In the genomic region with DNA sequence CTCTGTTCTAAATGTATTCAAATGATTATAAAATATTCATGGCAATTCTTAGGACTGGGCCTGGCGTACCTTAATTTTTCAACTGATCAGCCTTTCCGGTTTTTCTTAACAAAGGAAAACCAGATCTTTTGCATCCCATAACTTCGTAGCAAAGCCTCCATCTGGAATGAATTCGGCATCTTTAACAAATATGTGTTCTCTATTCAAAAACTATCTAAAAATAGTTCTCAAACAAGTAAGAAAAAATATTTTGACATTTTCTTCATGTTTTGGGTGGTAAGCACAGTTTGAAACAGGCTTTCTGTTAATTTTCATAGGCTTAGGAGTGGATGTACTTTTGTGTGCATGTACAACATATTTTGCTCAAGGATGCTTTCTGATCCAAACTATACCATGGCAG, we compare ENCODE assay signal across 10 cellular contexts. TPM values are rescaled to one million over a fixed set of nuclear protein-coding genes. Genes with fewer than 3 reads are reported as not detected.
DNase-seq lines count a peak whose midpoint lies in the region; ATAC-seq and TF ChIP-seq lines count a peak whose summit lies in the region.
"Had no signal": no experiment of that assay in that cellular context is flagged by ENCODE, and none has a peak within 500 bp of the region (broad histone marks: within the 10 kb centered on the region; RNA-seq: fewer than 3 reads in every experiment).

No MANE protein-coding gene starts in this region.

- peak overlapping the region; percentile 95 for H3K4me2 ChIP-seq in GM23248 (ENCODE audit: unreplicated experiment)

- peak overlapping the region; percentile 91 for H3K27ac ChIP-seq in GM23248
- peak overlapping the region; percentile 74 for H3K27ac ChIP-seq in skeletal muscle tissue (ENCODE audit: low read depth, low read length)

- H2AFZ ChIP-seq in GM23248: peak overlapping the region; percentile 43

- DNase-seq in GM23248 (peak; percentile 55), astrocyte of the spinal cord (ENCODE audit: low read depth, low spot score) (no peak), glutamatergic neuron (no peak), LoVo (ENCODE audit: low spot score) (no peak), pons (ENCODE audit: low spot score) (no peak)
- DNase-seq in stimulated activated naive CD8-positive, alpha-beta T cell treated with anti-CD3 and anti-CD28 coated beads, Interleukin-15, amount 100 ng/mL, for 72 hours: no peak
- DNase-seq in activated CD8-positive, alpha-beta memory T cell treated with anti-CD3 and anti-CD28 coated beads, Interleukin-2, amount 50 U/mL, for 48 hours: no peak
- DNase-seq: activated B cell treated with CpG ODN at 0.5 μM for 24 hours; activated naive CD4-positive, alpha-beta T cell treated with anti-CD3 and anti-CD28 coated beads, Interleukin-2, amount 10 ng/mL, durations not matched to agents 7 days and 5 days had no signal

- H3K27me3 Mint-ChIP-seq in glutamatergic neuron (ENCODE audit: unreplicated experiment): peaks cover 4% of the 10 kb centered on the region
- no peaks in the 10 kb centered on the region for H3K27me3 Mint-ChIP-seq in stimulated activated naive CD8-positive, alpha-beta T cell treated with anti-CD3 and anti-CD28 coated beads, Interleukin-15, amount 100 ng/mL, for 72 hours
- H3K27me3 Mint-ChIP-seq: activated B cell treated with CpG ODN at 0.5 μM for 24 hours; activated naive CD4-positive, alpha-beta T cell treated with anti-CD3 and anti-CD28 coated beads, Interleukin-2, amount 10 ng/mL, durations not matched to agents 7 days and 5 days had no signal

- no peak for ATAC-seq in stimulated activated naive CD8-positive, alpha-beta T cell treated with anti-CD3 and anti-CD28 coated beads, Interleukin-15, amount 100 ng/mL, for 72 hours

- H3K36me3 ChIP-seq in GM23248 (ENCODE audit: low read depth) (no peaks in the 10 kb centered on the region), skeletal muscle tissue (ENCODE audit: control insufficient read depth in 3 of 3, insufficient read depth in 3 of 3, low read length in 3 of 3) (no peaks in the 10 kb centered on the region)

- H3K9ac ChIP-seq in GM23248 (peak overlapping the region; percentile 77), skeletal muscle tissue (ENCODE audit: low read depth in 1 of 3, low read length in 3 of 3) (peak overlapping the region; percentile 55 to 62 (median 61))

- H3K4me3 ChIP-seq in GM23248 (peak overlapping the region; percentile 67), astrocyte of the spinal cord (ENCODE audit: low read depth, low read length) (peak overlapping the region; percentile 26), skeletal muscle tissue (ENCODE audit: low read length in 3 of 3) (peak overlapping the region; percentile 37 to 57 (median 56))

- no peaks in the 10 kb centered on the region for H3K9me3 Mint-ChIP-seq in glutamatergic neuron (ENCODE audit: unreplicated experiment)
- no peaks in the 10 kb centered on the region for H3K9me3 Mint-ChIP-seq in stimulated activated naive CD8-positive, alpha-beta T cell treated with anti-CD3 and anti-CD28 coated beads, Interleukin-15, amount 100 ng/mL, for 72 hours
- H3K9me3 Mint-ChIP-seq: activated naive CD4-positive, alpha-beta T cell treated with anti-CD3 and anti-CD28 coated beads, Interleukin-2, amount 10 ng/mL, durations not matched to agents 7 days and 5 days had no signal

- no peaks in the 10 kb centered on the region for H4K20me1 ChIP-seq in GM23248 (ENCODE audit: insufficient read depth)

- H3K27ac Mint-ChIP-seq in glutamatergic neuron (ENCODE audit: unreplicated experiment): peak overlapping the region; percentile 15
- no peak overlapping the region for H3K27ac Mint-ChIP-seq in stimulated activated naive CD8-positive, alpha-beta T cell treated with anti-CD3 and anti-CD28 coated beads, Interleukin-15, amount 100 ng/mL, for 72 hours
- H3K27ac Mint-ChIP-seq: activated B cell treated with CpG ODN at 0.5 μM for 24 hours; activated naive CD4-positive, alpha-beta T cell treated with anti-CD3 and anti-CD28 coated beads, Interleukin-2, amount 10 ng/mL, durations not matched to agents 7 days and 5 days had no signal

- H3K9me3 ChIP-seq in GM23248 (ENCODE audit: low read depth) (no peaks in the 10 kb centered on the region), skeletal muscle tissue (ENCODE audit: control insufficient read depth in 3 of 3, low read length in 3 of 3) (no peaks in the 10 kb centered on the region)

- H3K4me1 ChIP-seq in GM23248 (ENCODE audit: insufficient read depth) (peaks cover 88% of the 10 kb centered on the region), skeletal muscle tissue (ENCODE audit: control insufficient read depth in 3 of 3, insufficient read depth in 3 of 3, low read length in 3 of 3) (peaks cover 10 to 35% (median 31%) of the 10 kb centered on the region in 3 donors)

- TF ChIP-seq CTCF in astrocyte of the spinal cord (IDR thresholded peaks at IDR 0.05; ENCODE audit: low read depth, low read length) (no peak), glutamatergic neuron (IDR thresholded peaks at IDR 0.05; ENCODE audit: partially characterized antibody, unreplicated experiment) (no peak)

- in situ Hi-C loops in GM23248 (cut with MboI): no loop called here
- in situ Hi-C loops in astrocyte of the spinal cord (cut with HindIII; ENCODE audit: low sequenced_read_pairs): no loop called here

- peaks cover 28% of the 10 kb centered on the region for H3K4me1 Mint-ChIP-seq in glutamatergic neuron (ENCODE audit: low read depth, unreplicated experiment)
- no peaks in the 10 kb centered on the region for H3K4me1 Mint-ChIP-seq in stimulated activated naive CD8-positive, alpha-beta T cell treated with anti-CD3 and anti-CD28 coated beads, Interleukin-15, amount 100 ng/mL, for 72 hours
- H3K4me1 Mint-ChIP-seq: activated B cell treated with CpG ODN at 0.5 μM for 24 hours; activated naive CD4-positive, alpha-beta T cell treated with anti-CD3 and anti-CD28 coated beads, Interleukin-2, amount 10 ng/mL, durations not matched to agents 7 days and 5 days had no signal

- 2 to 4% methylated on average over 4 of the region's 4 CpGs for WGBS in GM23248 (ENCODE audit: low coverage in 1 of 2, low lambda C conversion rate in 2 of 2, missing lambda C conversion rate in 2 of 2), 2 experiments

- peaks cover 94% of the 10 kb centered on the region for H3K79me2 ChIP-seq in GM23248 (ENCODE audit: insufficient read depth)

- peaks cover 67% of the 10 kb centered on the region for H3F3A ChIP-seq in GM23248 (ENCODE audit: insufficient read depth)

- no peak overlapping the region for H3K4me3 Mint-ChIP-seq in glutamatergic neuron (ENCODE audit: unreplicated experiment)
- no peak overlapping the region for H3K4me3 Mint-ChIP-seq in stimulated activated naive CD8-positive, alpha-beta T cell treated with anti-CD3 and anti-CD28 coated beads, Interleukin-15, amount 100 ng/mL, for 72 hours
- H3K4me3 Mint-ChIP-seq: activated B cell treated with CpG ODN at 0.5 μM for 24 hours; activated naive CD4-positive, alpha-beta T cell treated with anti-CD3 and anti-CD28 coated beads, Interleukin-2, amount 10 ng/mL, durations not matched to agents 7 days and 5 days had no signal

- H3K27me3 ChIP-seq in GM23248 (replicated peaks; ENCODE audit: insufficient read depth): no peaks in the 10 kb centered on the region
- H3K27me3 ChIP-seq in skeletal muscle tissue (ENCODE audit: control insufficient read depth in 3 of 3, insufficient read depth in 3 of 3, low read length in 3 of 3): no peaks in the 10 kb centered on the region

- no peaks in the 10 kb centered on the region for H3K9me2 ChIP-seq in GM23248 (ENCODE audit: insufficient read depth)

- no peaks in the 10 kb centered on the region for H3K36me3 Mint-ChIP-seq in glutamatergic neuron (ENCODE audit: unreplicated experiment)
- H3K36me3 Mint-ChIP-seq: activated naive CD4-positive, alpha-beta T cell treated with anti-CD3 and anti-CD28 coated beads, Interleukin-2, amount 10 ng/mL, durations not matched to agents 7 days and 5 days had no signal

RNA-seq across cellular contexts. Expression of a gene that starts 55.0 kb away (rescaled TPM):
- 40.0 and 45.7 TPM in 2 replicates for total RNA-seq in GM23248 (2014; rRNA removed; shearing (Covaris generic))
- 85.5 and 94.3 TPM in 2 replicates for polyA plus RNA-seq in GM23248 (2016; fragmentation: Nextera tagmentation; extraction: Ambion mirVana)
- total RNA-seq in glutamatergic neuron (ENCODE audit: unreplicated experiment) (65.1 TPM), skeletal muscle tissue (79.9 TPM)
